Comparison of ENCODE assay signal across 1 cellular context in genomic region chr10:126397640-126398382, GRCh38.
TF ChIP-seq lines count a peak whose summit lies in the region.

No MANE protein-coding gene starts in this region.

TF ChIP-seq in IMR-90, 13 proteins besides CTCF, POLR2A, EP300 and RAD21 (continued from another document):
- TF ChIP-seq, protein P1, sequence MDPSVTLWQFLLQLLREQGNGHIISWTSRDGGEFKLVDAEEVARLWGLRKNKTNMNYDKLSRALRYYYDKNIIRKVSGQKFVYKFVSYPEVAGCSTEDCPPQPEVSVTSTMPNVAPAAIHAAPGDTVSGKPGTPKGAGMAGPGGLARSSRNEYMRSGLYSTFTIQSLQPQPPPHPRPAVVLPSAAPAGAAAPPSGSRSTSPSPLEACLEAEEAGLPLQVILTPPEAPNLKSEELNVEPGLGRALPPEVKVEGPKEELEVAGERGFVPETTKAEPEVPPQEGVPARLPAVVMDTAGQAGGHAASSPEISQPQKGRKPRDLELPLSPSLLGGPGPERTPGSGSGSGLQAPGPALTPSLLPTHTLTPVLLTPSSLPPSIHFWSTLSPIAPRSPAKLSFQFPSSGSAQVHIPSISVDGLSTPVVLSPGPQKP (IDR thresholded peaks at IDR 0.05; ENCODE audit: borderline replicate concordance, low read depth, low read length) = no peak
- TF ChIP-seq CHD1 (IDR thresholded peaks at IDR 0.05; ENCODE audit: low read depth, low read length) (no peak), CEBPB (IDR thresholded peaks at IDR 0.05; ENCODE audit: low read depth, low read length) (peak; percentile 89), FOS (IDR thresholded peaks at IDR 0.05; ENCODE audit: low read depth, low read length) (peak; percentile 78), RCOR1 (IDR thresholded peaks at IDR 0.05; ENCODE audit: insufficient replicate concordance, low read length) (peak; percentile 38), SMC3 (IDR thresholded peaks at IDR 0.05; ENCODE audit: low read depth, low read length) (no peak)
